ENCODE assay signal across 8 cellular contexts in genomic region chr2:150486539-150487484, GRCh38. TPM values are rescaled to one million over a fixed set of nuclear protein-coding genes. Genes with fewer than 3 reads are reported as not detected.
DNase-seq lines count a peak whose midpoint lies in the region; ATAC-seq and TF ChIP-seq lines count a peak whose summit lies in the region.

No MANE protein-coding gene starts in this region.

- H3K27ac Mint-ChIP-seq in H9: peak overlapping the region; percentile 73 to 96 (median 93); a peak in 6 of 7 replicates

- H3K4me1 Mint-ChIP-seq in H9: peaks cover 28 to 33% of the 10 kb centered on the region in 2 experiments

- no peak overlapping the region for H3T11ph ChIP-seq in H9 (ENCODE audit: low read length)

- no peak for TF ChIP-seq POLR2A in heart left ventricle (IDR thresholded peaks at IDR 0.05)

- intact Hi-C loops in heart left ventricle (cut with DNase I): loop anchor here (1.0 to 10.0 kb wide), 17 partner anchors 60 to 890 kb away; no protein-coding TSS in a partner anchor

- no peak overlapping the region for H3K56ac ChIP-seq in H9 (ENCODE audit: insufficient read length, low read depth, low read length)

- TF ChIP-seq CTCF in H9 (conservative IDR thresholded peaks at IDR 0.05): no peak
- no peak for TF ChIP-seq CTCF in WERI-Rb-1 (IDR thresholded peaks at IDR 0.05; ENCODE audit: low read depth, low read length)
- TF ChIP-seq CTCF in heart left ventricle (IDR thresholded peaks at IDR 0.05): peak in 1 of 12 donors; percentile 6

- H2BK120ac ChIP-seq in H9 (ENCODE audit: low read depth, low read length, poor library complexity, severe bottlenecking): no peak overlapping the region

- H3K4me1 ChIP-seq in ACC112 (ENCODE audit: control insufficient read depth, insufficient read depth, low read length, unreplicated experiment) (peaks cover 35% of the 10 kb centered on the region), H9 (ENCODE audit: insufficient read depth, low read length) (peaks cover 14% of the 10 kb centered on the region), heart left ventricle (peaks cover 0 to 37% (median 23%) of the 10 kb centered on the region in 12 donors)

- H3K4ac ChIP-seq in H9 (ENCODE audit: low read depth, low read length): no peak overlapping the region

- H4K91ac ChIP-seq in H9 (ENCODE audit: insufficient read length, low read depth, low read length): no peak overlapping the region

- H3K36me3 ChIP-seq in ACC112 (ENCODE audit: insufficient read depth, low read length) (peaks cover 39% of the 10 kb centered on the region), WERI-Rb-1 (no peaks in the 10 kb centered on the region), heart left ventricle (no peaks in the 10 kb centered on the region)

- ATAC-seq in heart left ventricle: peak in 3 of 4 donors; percentile 22 to 38 (median 31)
- ATAC-seq in HG02840 (IDR thresholded peaks at IDR 0.05; ENCODE audit: low FRiP score, unreplicated experiment): no peak

- no peak overlapping the region for H2BK15ac ChIP-seq in H9 (ENCODE audit: low read depth, low read length)

- no peaks in the 10 kb centered on the region for H3K27me3 ChIP-seq in ACC112 (ENCODE audit: insufficient read depth, low read length)
- H3K27me3 ChIP-seq in H9 (ENCODE audit: insufficient read depth, low read length): no peaks in the 10 kb centered on the region
- peaks cover 19% of the 10 kb centered on the region for H3K27me3 ChIP-seq in WERI-Rb-1 (ENCODE audit: insufficient read depth, low read depth, severe bottlenecking)
- H3K27me3 ChIP-seq in heart left ventricle: peaks cover 0 to 17% (median 0%) of the 10 kb centered on the region in 9 donors

- DNase-seq in H9: peak; percentile 33
- peak; percentile 16 for DNase-seq in WERI-Rb-1
- peak in 3 of 5 donors; percentile 45 to 55 (median 49) for DNase-seq in heart left ventricle
- peak; percentile 45 for DNase-seq in renal cortical epithelial cell (ENCODE audit: low read depth)
- no peak for DNase-seq in putamen (ENCODE audit: low spot score)
- DNase-seq in H4 (ENCODE audit: low spot score): no peak

- H2AFZ ChIP-seq in ACC112 (ENCODE audit: low read length, unreplicated experiment) (no peak overlapping the region), H9 (ENCODE audit: low read length) (no peak overlapping the region)

- no peak overlapping the region for H4K8ac ChIP-seq in H9 (replicated peaks; ENCODE audit: insufficient read length, low read depth, low read length)

- H3K23ac ChIP-seq in H9 (ENCODE audit: insufficient read length, low read depth, low read length): no peak overlapping the region

- peak overlapping the region; percentile 12 for H3K18ac ChIP-seq in H9 (ENCODE audit: insufficient read length, low read depth, low read length)

- H3K23me2 ChIP-seq in H9 (ENCODE audit: insufficient read length, low read depth, low read length, poor library complexity, severe bottlenecking): peaks cover 8% of the 10 kb centered on the region

- H2BK12ac ChIP-seq in H9 (ENCODE audit: insufficient read length, low read depth, low read length): no peak overlapping the region

- peaks cover 5% of the 10 kb centered on the region for H3K79me1 ChIP-seq in H9 (ENCODE audit: insufficient read depth, low read depth, low read length, poor library complexity, severe bottlenecking)

- H3K27me3 Mint-ChIP-seq in H9 (ENCODE audit: low read depth): no peaks in the 10 kb centered on the region; the same call in 1 of the 2 replicates

- peak overlapping the region; percentile 93 for H3K9ac ChIP-seq in H9 (ENCODE audit: extremely low read depth, insufficient read length, low read length)

- peak overlapping the region; percentile 98 for H3K4me3 ChIP-seq in ACC112 (ENCODE audit: low read depth, low read length)
- H3K4me3 ChIP-seq in WERI-Rb-1 (ENCODE audit: low read depth, low read length): peak overlapping the region; percentile 66
- peak overlapping the region; percentile 59 to 88 (median 80) for H3K4me3 ChIP-seq in heart left ventricle

- peaks cover 0 to 32% (median 22%) of the 10 kb centered on the region in 3 experiments; a peak in 5 of 7 replicates for H3K36me3 Mint-ChIP-seq in H9 (ENCODE audit: insufficient read depth in 1 of 3, low read depth in 3 of 3)

- H3K27ac ChIP-seq in ACC112 (ENCODE audit: low read depth, low read length) (peak overlapping the region; percentile 90), H9 (ENCODE audit: insufficient read length, low read depth, low read length) (no peak overlapping the region), WERI-Rb-1 (no peak overlapping the region), heart left ventricle (peak overlapping the region; percentile 90 to 99 (median 96))

- H2AK5ac ChIP-seq in H9 (ENCODE audit: insufficient read length, low read length): no peak overlapping the region

- no CpG with 5 or more reads among the region's 45 CpGs for WGBS in H9 (ENCODE audit: extremely low coverage, insufficient read length, low lambda C conversion rate)
- WGBS in heart left ventricle, 4 donors: 0 to 1% (median 0%) methylated on average over 33 to 45 of the region's 45 CpGs

- no peak overlapping the region for H4K5ac ChIP-seq in H9 (ENCODE audit: insufficient read length, low read depth, low read length)

- H3K14ac ChIP-seq in H9 (ENCODE audit: insufficient read depth, low read length): peak overlapping the region; percentile 79

- no peaks in the 10 kb centered on the region for H4K20me1 ChIP-seq in H9 (ENCODE audit: control insufficient read depth, insufficient read depth, insufficient read length)

- no peak overlapping the region for H2BK5ac ChIP-seq in H9 (ENCODE audit: insufficient read length, low read length)

- no peaks in the 10 kb centered on the region for H3K9me3 ChIP-seq in H9 (ENCODE audit: control insufficient read depth, low read depth, low read length)
- no peaks in the 10 kb centered on the region for H3K9me3 ChIP-seq in WERI-Rb-1 (ENCODE audit: severe bottlenecking)
- no peaks in the 10 kb centered on the region for H3K9me3 ChIP-seq in heart left ventricle

- H3K9me3 Mint-ChIP-seq in H9: peaks cover 0 to 6% of the 10 kb centered on the region in 2 experiments; a peak in 3 of 5 replicates

- H3K79me2 ChIP-seq in ACC112 (ENCODE audit: control insufficient read depth, insufficient read depth, low read length, unreplicated experiment): peaks cover 55% of the 10 kb centered on the region
- H3K79me2 ChIP-seq in H9 (ENCODE audit: insufficient read depth, low read length): peaks cover 45% of the 10 kb centered on the region

- no peak overlapping the region for H2BK20ac ChIP-seq in H9 (ENCODE audit: low read depth, low read length, poor library complexity, severe bottlenecking)

- peak overlapping the region; percentile 93 to 99 for H3K4me3 Mint-ChIP-seq in H9

- peak overlapping the region; percentile 94 for H3K4me2 ChIP-seq in H9 (ENCODE audit: insufficient read depth, insufficient read length, low read length)

RNA-seq across cellular contexts. Expression of gene RND3, which starts 0.7 kb away (rescaled TPM):
- total RNA-seq in H9 (2021) (62.6 and 68.3 TPM in 2 replicates), heart left ventricle (10 to 100 TPM; 16.8 to 40.1 (median 30.2) TPM), renal cortical epithelial cell (208 and 316 TPM in 2 replicates)
- 10 to 100 TPM; 17.1 to 30.6 TPM for polyA plus RNA-seq in heart left ventricle
- total RNA-seq in H4 (2014; rRNA removed; shearing (Covaris generic)): 51.7 and 56.7 TPM in 2 replicates

Comparison
In these comparisons a context has a peak if more than half of its experiments do, and no peak if none do; other contexts are left out.
1. H3K27ac ChIP-seq: peak in ACC112 (single experiment) and heart left ventricle (12 of 12); none in H9 (single experiment) and WERI-Rb-1 (single experiment).
2. DNase-seq: peak in H9 (single experiment), WERI-Rb-1 (single experiment), heart left ventricle (3 of 5) and renal cortical epithelial cell (single experiment); none in putamen (single experiment) and H4 (single experiment).
3. Peak in every context shown above with its lines, with median percentiles within 50 percentile points of each other: H3K4me3 ChIP-seq.